Comparison of ENCODE assay signal across 2 cellular contexts in genomic region chr17:7612294-7612640, GRCh38.
TF ChIP-seq lines count a peak whose summit lies in the region.

No MANE protein-coding gene starts in this region.

TF ChIP-seq in GM23338, 12 proteins besides CTCF, POLR2A, EP300 and RAD21:
- TF ChIP-seq STAT1 (IDR thresholded peaks at IDR 0.05; ENCODE audit: unreplicated experiment) (no peak), NANOG (IDR thresholded peaks at IDR 0.05; ENCODE audit: borderline replicate concordance) (no peak), ZNF331 (CRISPR knock-in tag; IDR thresholded peaks at IDR 0.05; ENCODE audit: low read depth) (no peak), CREB1 (CRISPR knock-in tag; IDR thresholded peaks at IDR 0.05; ENCODE audit: low read depth) (no peak), ZNF114 (CRISPR knock-in tag; IDR thresholded peaks at IDR 0.05) (no peak), EZH2 (IDR thresholded peaks at IDR 0.05; ENCODE audit: low read depth, unreplicated experiment) (no peak), EZH2phosphoT487 (IDR thresholded peaks at IDR 0.05; ENCODE audit: unreplicated experiment) (no peak), POLR2AphosphoS5 (IDR thresholded peaks at IDR 0.05; ENCODE audit: low read depth) (no peak), JUNB (IDR thresholded peaks at IDR 0.05; ENCODE audit: unreplicated experiment) (no peak)
- TF ChIP-seq, protein P1, sequence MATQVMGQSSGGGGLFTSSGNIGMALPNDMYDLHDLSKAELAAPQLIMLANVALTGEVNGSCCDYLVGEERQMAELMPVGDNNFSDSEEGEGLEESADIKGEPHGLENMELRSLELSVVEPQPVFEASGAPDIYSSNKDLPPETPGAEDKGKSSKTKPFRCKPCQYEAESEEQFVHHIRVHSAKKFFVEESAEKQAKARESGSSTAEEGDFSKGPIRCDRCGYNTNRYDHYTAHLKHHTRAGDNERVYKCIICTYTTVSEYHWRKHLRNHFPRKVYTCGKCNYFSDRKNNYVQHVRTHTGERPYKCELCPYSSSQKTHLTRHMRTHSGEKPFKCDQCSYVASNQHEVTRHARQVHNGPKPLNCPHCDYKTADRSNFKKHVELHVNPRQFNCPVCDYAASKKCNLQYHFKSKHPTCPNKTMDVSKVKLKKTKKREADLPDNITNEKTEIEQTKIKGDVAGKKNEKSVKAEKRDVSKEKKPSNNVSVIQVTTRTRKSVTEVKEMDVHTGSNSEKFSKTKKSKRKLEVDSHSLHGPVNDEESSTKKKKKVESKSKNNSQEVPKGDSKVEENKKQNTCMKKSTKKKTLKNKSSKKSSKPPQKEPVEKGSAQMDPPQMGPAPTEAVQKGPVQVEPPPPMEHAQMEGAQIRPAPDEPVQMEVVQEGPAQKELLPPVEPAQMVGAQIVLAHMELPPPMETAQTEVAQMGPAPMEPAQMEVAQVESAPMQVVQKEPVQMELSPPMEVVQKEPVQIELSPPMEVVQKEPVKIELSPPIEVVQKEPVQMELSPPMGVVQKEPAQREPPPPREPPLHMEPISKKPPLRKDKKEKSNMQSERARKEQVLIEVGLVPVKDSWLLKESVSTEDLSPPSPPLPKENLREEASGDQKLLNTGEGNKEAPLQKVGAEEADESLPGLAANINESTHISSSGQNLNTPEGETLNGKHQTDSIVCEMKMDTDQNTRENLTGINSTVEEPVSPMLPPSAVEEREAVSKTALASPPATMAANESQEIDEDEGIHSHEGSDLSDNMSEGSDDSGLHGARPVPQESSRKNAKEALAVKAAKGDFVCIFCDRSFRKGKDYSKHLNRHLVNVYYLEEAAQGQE (IDR thresholded peaks at IDR 0.05; ENCODE audit: unreplicated experiment) = no peak
- TF ChIP-seq, protein P2, sequence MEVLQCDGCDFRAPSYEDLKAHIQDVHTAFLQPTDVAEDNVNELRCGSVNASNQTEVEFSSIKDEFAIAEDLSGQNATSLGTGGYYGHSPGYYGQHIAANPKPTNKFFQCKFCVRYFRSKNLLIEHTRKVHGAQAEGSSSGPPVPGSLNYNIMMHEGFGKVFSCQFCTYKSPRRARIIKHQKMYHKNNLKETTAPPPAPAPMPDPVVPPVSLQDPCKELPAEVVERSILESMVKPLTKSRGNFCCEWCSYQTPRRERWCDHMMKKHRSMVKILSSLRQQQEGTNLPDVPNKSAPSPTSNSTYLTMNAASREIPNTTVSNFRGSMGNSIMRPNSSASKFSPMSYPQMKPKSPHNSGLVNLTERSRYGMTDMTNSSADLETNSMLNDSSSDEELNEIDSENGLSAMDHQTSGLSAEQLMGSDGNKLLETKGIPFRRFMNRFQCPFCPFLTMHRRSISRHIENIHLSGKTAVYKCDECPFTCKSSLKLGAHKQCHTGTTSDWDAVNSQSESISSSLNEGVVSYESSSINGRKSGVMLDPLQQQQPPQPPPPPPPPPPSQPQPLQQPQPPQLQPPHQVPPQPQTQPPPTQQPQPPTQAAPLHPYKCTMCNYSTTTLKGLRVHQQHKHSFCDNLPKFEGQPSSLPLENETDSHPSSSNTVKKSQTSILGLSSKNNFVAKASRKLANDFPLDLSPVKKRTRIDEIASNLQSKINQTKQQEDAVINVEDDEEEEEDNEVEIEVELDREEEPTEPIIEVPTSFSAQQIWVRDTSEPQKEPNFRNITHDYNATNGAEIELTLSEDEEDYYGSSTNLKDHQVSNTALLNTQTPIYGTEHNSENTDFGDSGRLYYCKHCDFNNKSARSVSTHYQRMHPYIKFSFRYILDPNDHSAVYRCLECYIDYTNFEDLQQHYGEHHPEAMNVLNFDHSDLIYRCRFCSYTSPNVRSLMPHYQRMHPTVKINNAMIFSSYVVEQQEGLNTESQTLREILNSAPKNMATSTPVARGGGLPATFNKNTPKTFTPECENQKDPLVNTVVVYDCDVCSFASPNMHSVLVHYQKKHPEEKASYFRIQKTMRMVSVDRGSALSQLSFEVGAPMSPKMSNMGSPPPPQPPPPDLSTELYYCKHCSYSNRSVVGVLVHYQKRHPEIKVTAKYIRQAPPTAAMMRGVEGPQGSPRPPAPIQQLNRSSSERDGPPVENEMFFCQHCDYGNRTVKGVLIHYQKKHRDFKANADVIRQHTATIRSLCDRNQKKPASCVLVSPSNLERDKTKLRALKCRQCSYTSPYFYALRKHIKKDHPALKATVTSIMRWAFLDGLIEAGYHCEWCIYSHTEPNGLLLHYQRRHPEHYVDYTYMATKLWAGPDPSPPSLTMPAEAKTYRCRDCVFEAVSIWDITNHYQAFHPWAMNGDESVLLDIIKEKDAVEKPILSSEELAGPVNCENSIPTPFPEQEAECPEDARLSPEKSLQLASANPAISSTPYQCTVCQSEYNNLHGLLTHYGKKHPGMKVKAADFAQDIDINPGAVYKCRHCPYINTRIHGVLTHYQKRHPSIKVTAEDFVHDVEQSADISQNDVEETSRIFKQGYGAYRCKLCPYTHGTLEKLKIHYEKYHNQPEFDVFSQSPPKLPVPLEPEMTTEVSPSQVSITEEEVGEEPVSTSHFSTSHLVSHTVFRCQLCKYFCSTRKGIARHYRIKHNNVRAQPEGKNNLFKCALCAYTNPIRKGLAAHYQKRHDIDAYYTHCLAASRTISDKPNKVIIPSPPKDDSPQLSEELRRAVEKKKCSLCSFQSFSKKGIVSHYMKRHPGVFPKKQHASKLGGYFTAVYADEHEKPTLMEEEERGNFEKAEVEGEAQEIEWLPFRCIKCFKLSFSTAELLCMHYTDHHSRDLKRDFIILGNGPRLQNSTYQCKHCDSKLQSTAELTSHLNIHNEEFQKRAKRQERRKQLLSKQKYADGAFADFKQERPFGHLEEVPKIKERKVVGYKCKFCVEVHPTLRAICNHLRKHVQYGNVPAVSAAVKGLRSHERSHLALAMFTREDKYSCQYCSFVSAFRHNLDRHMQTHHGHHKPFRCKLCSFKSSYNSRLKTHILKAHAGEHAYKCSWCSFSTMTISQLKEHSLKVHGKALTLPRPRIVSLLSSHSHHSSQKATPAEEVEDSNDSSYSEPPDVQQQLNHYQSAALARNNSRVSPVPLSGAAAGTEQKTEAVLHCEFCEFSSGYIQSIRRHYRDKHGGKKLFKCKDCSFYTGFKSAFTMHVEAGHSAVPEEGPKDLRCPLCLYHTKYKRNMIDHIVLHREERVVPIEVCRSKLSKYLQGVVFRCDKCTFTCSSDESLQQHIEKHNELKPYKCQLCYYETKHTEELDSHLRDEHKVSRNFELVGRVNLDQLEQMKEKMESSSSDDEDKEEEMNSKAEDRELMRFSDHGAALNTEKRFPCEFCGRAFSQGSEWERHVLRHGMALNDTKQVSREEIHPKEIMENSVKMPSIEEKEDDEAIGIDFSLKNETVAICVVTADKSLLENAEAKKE (CRISPR knock-in tag; IDR thresholded peaks at IDR 0.05) = no peak
- TF ChIP-seq, protein P3, sequence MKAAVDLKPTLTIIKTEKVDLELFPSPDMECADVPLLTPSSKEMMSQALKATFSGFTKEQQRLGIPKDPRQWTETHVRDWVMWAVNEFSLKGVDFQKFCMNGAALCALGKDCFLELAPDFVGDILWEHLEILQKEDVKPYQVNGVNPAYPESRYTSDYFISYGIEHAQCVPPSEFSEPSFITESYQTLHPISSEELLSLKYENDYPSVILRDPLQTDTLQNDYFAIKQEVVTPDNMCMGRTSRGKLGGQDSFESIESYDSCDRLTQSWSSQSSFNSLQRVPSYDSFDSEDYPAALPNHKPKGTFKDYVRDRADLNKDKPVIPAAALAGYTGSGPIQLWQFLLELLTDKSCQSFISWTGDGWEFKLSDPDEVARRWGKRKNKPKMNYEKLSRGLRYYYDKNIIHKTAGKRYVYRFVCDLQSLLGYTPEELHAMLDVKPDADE (IDR thresholded peaks at IDR 0.05) = no peak

TF ChIP-seq in GM12878, 131 proteins besides CTCF, POLR2A, EP300 and RAD21:
- TF ChIP-seq RELB (IDR thresholded peaks at IDR 0.05; ENCODE audit: low read depth) (no peak), SMARCA5 (IDR thresholded peaks at IDR 0.05) (no peak), ZNF207 (IDR thresholded peaks at IDR 0.05; ENCODE audit: borderline replicate concordance) (no peak), CHD1 (IDR thresholded peaks at IDR 0.05; ENCODE audit: low read depth, low read length) (no peak), POLR2AphosphoS5 (IDR thresholded peaks at IDR 0.05; ENCODE audit: low read length) (no peak), TBL1XR1 (IDR thresholded peaks at IDR 0.05; ENCODE audit: low read depth, low read length) (no peak), NBN (IDR thresholded peaks at IDR 0.05) (no peak), NR2C1 (IDR thresholded peaks at IDR 0.05) (no peak)
